In genomic region chr16:50747206-50747956, GRCh38 we compare ENCODE assay signal across 8 cellular contexts. TPM values are rescaled to one million over a fixed set of nuclear protein-coding genes. Genes with fewer than 3 reads are reported as not detected.
DNase-seq lines count a peak whose midpoint lies in the region; TF ChIP-seq lines count a peak whose summit lies in the region.

No MANE protein-coding gene starts in this region.

- peaks cover 0 to 14% of the 10 kb centered on the region in 2 donors for H3K36me3 ChIP-seq in neuronal stem cell (replicated peaks in 1 of 2; ENCODE audit: control insufficient read depth in 2 of 2, insufficient read depth in 2 of 2, low read length in 2 of 2)

- H3K14ac ChIP-seq in neuronal stem cell (ENCODE audit: low read length): no peak overlapping the region

- H3K4me1 Mint-ChIP-seq in activated CD4-positive, alpha-beta T cell treated with anti-CD3 and anti-CD28 coated beads, Interleukin-2, amount 10 ng/mL, durations not matched to agents 7 days and 5 days: peaks cover 59% of the 10 kb centered on the region

- H3K4me2 ChIP-seq in neuronal stem cell (ENCODE audit: insufficient read depth, low read length, poor library complexity, severe bottlenecking): no peak overlapping the region

- H3K36me3 Mint-ChIP-seq in activated CD4-positive, alpha-beta T cell treated with anti-CD3 and anti-CD28 coated beads, Interleukin-2, amount 10 ng/mL, durations not matched to agents 7 days and 5 days (ENCODE audit: low read depth): peaks cover 65% of the 10 kb centered on the region

- no peak overlapping the region for H2AK5ac ChIP-seq in neuronal stem cell (ENCODE audit: low read depth, low read length)

- CTCF ChIA-PET in activated CD4-positive, alpha-beta T cell treated with anti-CD3 and anti-CD28 coated beads, Interleukin-2, amount 10 ng/mL, durations not matched to agents 7 days and 5 days (lab: Charles Lee): interaction anchor here (1.1 to 2.0 kb wide), 12 partner anchors 11 to 722 kb away, joined by 3 to 13 read pairs (median 4); partner anchors contain the start of gene CNEP1R1

- H2AFZ ChIP-seq in neuronal stem cell (ENCODE audit: low read length): no peak overlapping the region

- no CpG with 5 or more reads among the region's 7 CpGs for WGBS in neuronal stem cell (ENCODE audit: extremely low coverage in 2 of 2, insufficient read length in 2 of 2, insufficient replicate concordance in 1 of 2), 2 donors

- H3K27me3 ChIP-seq in neuronal stem cell (ENCODE audit: control insufficient read depth in 3 of 3, insufficient read depth in 3 of 3, low read depth in 1 of 3, low read length in 3 of 3): no peaks in the 10 kb centered on the region

- H3K9me3 Mint-ChIP-seq in activated CD4-positive, alpha-beta T cell treated with anti-CD3 and anti-CD28 coated beads, Interleukin-2, amount 10 ng/mL, durations not matched to agents 7 days and 5 days: no peaks in the 10 kb centered on the region

- H3K4ac ChIP-seq in neuronal stem cell (ENCODE audit: low read length): no peak overlapping the region

- no peak overlapping the region for H3K27ac ChIP-seq in neuronal stem cell (replicated peaks; ENCODE audit: low read length)

- POLR2A ChIA-PET in activated CD4-positive, alpha-beta T cell treated with anti-CD3 and anti-CD28 coated beads, Interleukin-2, amount 10 ng/mL, durations not matched to agents 7 days and 5 days (lab: Charles Lee): interaction anchor here (1.9 kb wide), 1 partner anchor 81 kb away, joined by 6 read pairs; no protein-coding TSS in a partner anchor

- no peaks in the 10 kb centered on the region for H3K79me1 ChIP-seq in neuronal stem cell (ENCODE audit: low read depth, low read length)

- H4K91ac ChIP-seq in neuronal stem cell (ENCODE audit: low read depth, low read length, poor library complexity): no peak overlapping the region

- no peak for TF ChIP-seq CTCF in cardiac fibroblast (IDR thresholded peaks at IDR 0.05; ENCODE audit: low read depth, low read length)

- H2BK120ac ChIP-seq in neuronal stem cell (ENCODE audit: low read depth, low read length): no peak overlapping the region

- peaks cover 0 to 8% of the 10 kb centered on the region in 2 donors for H3K4me1 ChIP-seq in neuronal stem cell (ENCODE audit: control insufficient read depth in 2 of 2, insufficient read depth in 1 of 2, low read depth in 1 of 2, low read length in 2 of 2)

- H3K4me3 ChIP-seq in cardiac fibroblast (replicated peaks in 1 of 2; ENCODE audit: low read depth in 2 of 2, low read length in 2 of 2): no peak overlapping the region
- no peak overlapping the region for H3K4me3 ChIP-seq in neuronal stem cell (ENCODE audit: low read length in 2 of 2)

- no peak overlapping the region for H3K23ac ChIP-seq in neuronal stem cell (ENCODE audit: low read depth, low read length, poor library complexity)

- no peak overlapping the region for H4K8ac ChIP-seq in neuronal stem cell (ENCODE audit: low read depth, low read length)

- no peak overlapping the region for H3K18ac ChIP-seq in neuronal stem cell (ENCODE audit: low read length)

- no peak overlapping the region for H2BK5ac ChIP-seq in neuronal stem cell (ENCODE audit: low read length)

- H2BK15ac ChIP-seq in neuronal stem cell (ENCODE audit: low read length): no peak overlapping the region

- peak overlapping the region; percentile 95 for H3K4me3 Mint-ChIP-seq in activated CD4-positive, alpha-beta T cell treated with anti-CD3 and anti-CD28 coated beads, Interleukin-2, amount 10 ng/mL, durations not matched to agents 7 days and 5 days

- DNase-seq in activated CD4-positive, alpha-beta T cell treated with anti-CD3 and anti-CD28 coated beads, Interleukin-2, amount 10 ng/mL, durations not matched to agents 7 days and 5 days: peak; percentile 67
- no peak for DNase-seq in activated CD4-positive, alpha-beta T cell treated with anti-CD3 and anti-CD28 coated beads, Interleukin-2, amount 50 U/mL, for 48 hours
- DNase-seq in HCEC 1CT (peak; percentile 39), NCI-H510A treated with DMSO at 0.1 percent for 48 hours (lab: John Stamatoyannopoulos, UW) (peak; percentile 80), cardiac fibroblast (ENCODE audit: low read depth in 2 of 2) (peak; percentile 24 to 25), myocyte (ENCODE audit: low read depth) (peak; percentile 18), dedifferentiated amniotic fluid mesenchymal stem cell (ENCODE audit: extremely low spot score) (no peak), neuronal stem cell (ENCODE audit: low spot score) (no peak)

- no peak overlapping the region for H2BK12ac ChIP-seq in neuronal stem cell (ENCODE audit: low read length)

- no peak overlapping the region for H3K9ac ChIP-seq in neuronal stem cell (ENCODE audit: low read depth, low read length, poor library complexity)

- peak overlapping the region; percentile 88 for H3K27ac Mint-ChIP-seq in activated CD4-positive, alpha-beta T cell treated with anti-CD3 and anti-CD28 coated beads, Interleukin-2, amount 10 ng/mL, durations not matched to agents 7 days and 5 days

- H3K27me3 Mint-ChIP-seq in activated CD4-positive, alpha-beta T cell treated with anti-CD3 and anti-CD28 coated beads, Interleukin-2, amount 10 ng/mL, durations not matched to agents 7 days and 5 days: no peaks in the 10 kb centered on the region

- no peaks in the 10 kb centered on the region for H3K9me3 ChIP-seq in neuronal stem cell (replicated peaks in 1 of 2; ENCODE audit: control insufficient read depth in 2 of 2, insufficient read depth in 1 of 2, low read depth in 1 of 2, low read length in 2 of 2)

RNA-seq across cellular contexts. Expression of gene CYLD, which starts 5.5 kb away (rescaled TPM):
- 100 to 1,000 TPM; 200 to 222 TPM for total RNA-seq in activated CD4-positive, alpha-beta T cell treated with anti-CD3 and anti-CD28 coated beads, Interleukin-2, amount 10 ng/mL, durations not matched to agents 7 days and 5 days
- total RNA-seq in myocyte: 132 and 161 TPM in 2 replicates
- polyA plus RNA-seq in myocyte (2012): 44.0 TPM
- polyA plus RNA-seq in neuronal stem cell (2013, experiment 1 of 2): 5.4 TPM
- polyA plus RNA-seq in neuronal stem cell (2013, experiment 2 of 2): 5.6 TPM

RNA-seq across cellular contexts. Expression of gene NOD2, which starts 54.0 kb away (rescaled TPM):
- 1 to 10 TPM; 3.3 to 3.8 TPM for total RNA-seq in activated CD4-positive, alpha-beta T cell treated with anti-CD3 and anti-CD28 coated beads, Interleukin-2, amount 10 ng/mL, durations not matched to agents 7 days and 5 days
- total RNA-seq in myocyte: 0.31 and 0.99 TPM in 2 replicates
- 0.26 TPM for polyA plus RNA-seq in myocyte (2012)
- polyA plus RNA-seq in neuronal stem cell (2013, experiment 1 of 2): 0.14 TPM
- 0.06 TPM for polyA plus RNA-seq in neuronal stem cell (2013, experiment 2 of 2)

Comparison
In these comparisons a context has a peak if more than half of its experiments do, and no peak if none do; other contexts are left out.
1. DNase-seq: peak in activated CD4-positive, alpha-beta T cell treated with anti-CD3 and anti-CD28 coated beads, Interleukin-2, amount 10 ng/mL, durations not matched to agents 7 days and 5 days (single experiment), HCEC 1CT (single experiment), NCI-H510A treated with DMSO at 0.1 percent for 48 hours (single experiment), cardiac fibroblast (2 of 2) and myocyte (single experiment); none in activated CD4-positive, alpha-beta T cell treated with anti-CD3 and anti-CD28 coated beads, Interleukin-2, amount 50 U/mL, for 48 hours (0 of 2), dedifferentiated amniotic fluid mesenchymal stem cell (single experiment) and neuronal stem cell (single experiment).